13 cellular contexts compared by ENCODE assay signal in the genomic region with DNA sequence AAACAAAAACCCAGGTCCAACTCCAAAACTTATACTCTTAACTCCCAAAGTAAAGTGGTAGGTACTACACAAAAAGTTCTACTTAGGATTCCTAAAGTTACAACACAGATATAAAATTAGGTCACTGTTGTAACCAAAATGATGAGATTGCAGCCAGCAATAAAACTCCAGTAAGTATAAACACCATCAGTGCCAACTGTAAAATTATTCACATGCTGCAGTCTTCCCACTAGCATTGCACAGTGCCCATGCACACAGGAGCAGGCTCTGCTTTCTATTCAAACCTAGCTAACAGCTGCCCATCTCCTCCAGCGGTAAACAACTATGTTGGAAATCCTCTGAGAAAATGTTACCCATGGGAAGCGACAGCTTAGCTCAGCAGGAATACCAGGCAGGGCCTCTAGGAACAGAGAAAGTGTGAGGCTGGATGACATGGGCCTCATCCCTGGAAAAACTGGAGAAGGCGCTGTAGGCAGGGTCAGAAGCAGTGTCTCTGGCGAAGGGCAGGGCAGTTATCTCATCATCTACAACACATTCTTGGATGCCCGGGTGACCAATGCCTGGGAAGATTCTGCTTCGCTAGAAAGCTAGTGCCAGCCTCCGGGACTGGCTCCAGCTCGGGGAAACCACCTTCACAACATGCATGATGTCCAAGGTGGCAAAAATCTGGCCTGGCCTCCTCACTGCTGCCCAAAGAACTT. TPM values are rescaled to one million over a fixed set of nuclear protein-coding genes. Genes with fewer than 3 reads are reported as not detected.
DNase-seq lines count a peak whose midpoint lies in the region; ATAC-seq lines count a peak whose summit lies in the region.
"Had no signal": no experiment of that assay in that cellular context is flagged by ENCODE, and none has a peak within 500 bp of the region (broad histone marks: within the 10 kb centered on the region; RNA-seq: fewer than 3 reads in every experiment).

No MANE protein-coding gene starts in this region.

- H3K27ac Mint-ChIP-seq in activated T-cell treated with anti-CD3 and anti-CD28 coated beads, Interleukin-2, amount 50 U/mL, for 24 hours: peak overlapping the region; percentile 18
- peak overlapping the region; percentile 27 to 28 for H3K27ac Mint-ChIP-seq in T-cell
- peak overlapping the region; percentile 9 for H3K27ac Mint-ChIP-seq in stimulated activated naive B cell treated with anti-CD40 and anti-IgM and Interleukin-4, amounts not matched to agents 10 μg/mL and 1 μg/mL and 100 μg/mL, for 72 hours
- H3K27ac Mint-ChIP-seq in activated CD4-positive, alpha-beta T cell treated with anti-CD3 and anti-CD28 coated beads, Interleukin-2, amount 10 ng/mL, durations not matched to agents 24 days and 14 days: no peak overlapping the region
- H3K27ac Mint-ChIP-seq: activated T-helper 1 cell treated with anti-CD3 and anti-CD28 coated beads, Interleukin-12 subunit alpha, Interleukin-12 subunit beta, Interleukin-2, Interleukin-4 antibody, amounts not matched to agents 30 ng/mL and 10 ng/mL and 1 ng/mL, durations not matched to agents 14 hours and 24 hours and 36 hours; nephron progenitor cell had no signal

- H3K9me3 Mint-ChIP-seq in activated T-cell treated with anti-CD3 and anti-CD28 coated beads, Interleukin-2, amount 50 U/mL, for 24 hours: no peaks in the 10 kb centered on the region
- H3K9me3 Mint-ChIP-seq in T-cell: no peaks in the 10 kb centered on the region
- no peaks in the 10 kb centered on the region for H3K9me3 Mint-ChIP-seq in stimulated activated naive B cell treated with anti-CD40 and anti-IgM and Interleukin-4, amounts not matched to agents 10 μg/mL and 1 μg/mL and 100 μg/mL, for 72 hours
- H3K9me3 Mint-ChIP-seq in activated CD4-positive, alpha-beta T cell treated with anti-CD3 and anti-CD28 coated beads, Interleukin-2, amount 10 ng/mL, durations not matched to agents 24 days and 14 days: no peaks in the 10 kb centered on the region
- H3K9me3 Mint-ChIP-seq: activated T-helper 1 cell treated with anti-CD3 and anti-CD28 coated beads, Interleukin-12 subunit alpha, Interleukin-12 subunit beta, Interleukin-2, Interleukin-4 antibody, amounts not matched to agents 30 ng/mL and 10 ng/mL and 1 ng/mL, durations not matched to agents 14 hours and 24 hours and 36 hours; nephron progenitor cell had no signal

- no peak for DNase-seq in activated T-cell treated with anti-CD3 and anti-CD28 coated beads, Interleukin-2, amount 50 U/mL, for 24 hours
- DNase-seq in activated T-cell treated with anti-CD3 and anti-CD28 coated beads, Interleukin-2, amount 50 U/mL, for 1 hour: no peak
- DNase-seq in T-cell (no peak), left lobe of liver (ENCODE audit: low spot score) (no peak), NCI-H1105 (lab: John Stamatoyannopoulos, UW) (no peak)
- no peak for DNase-seq in stimulated activated naive B cell treated with anti-CD40 and anti-IgM and Interleukin-4, amounts not matched to agents 10 μg/mL and 1 μg/mL and 100 μg/mL, for 72 hours
- DNase-seq in activated CD4-positive, alpha-beta T cell treated with anti-CD3 and anti-CD28 coated beads, Interleukin-2, amount 10 ng/mL, durations not matched to agents 24 days and 14 days: no peak
- DNase-seq: activated CD4-positive, alpha-beta T cell treated with anti-CD3 and anti-CD28 coated beads for 48 hours; NCI-H1092 treated with DMSO at 0.1 percent for 48 hours; NCI-H226; nephron progenitor cell had no signal

- peaks cover 34% of the 10 kb centered on the region for H3K4me1 Mint-ChIP-seq in activated T-cell treated with anti-CD3 and anti-CD28 coated beads, Interleukin-2, amount 50 U/mL, for 24 hours (ENCODE audit: low read depth)
- peaks cover 45 to 69% (median 47%) of the 10 kb centered on the region in 3 donors for H3K4me1 Mint-ChIP-seq in T-cell
- peaks cover 29 to 44% of the 10 kb centered on the region in 2 donors for H3K4me1 Mint-ChIP-seq in stimulated activated naive B cell treated with anti-CD40 and anti-IgM and Interleukin-4, amounts not matched to agents 10 μg/mL and 1 μg/mL and 100 μg/mL, for 72 hours
- H3K4me1 Mint-ChIP-seq in activated CD4-positive, alpha-beta T cell treated with anti-CD3 and anti-CD28 coated beads, Interleukin-2, amount 10 ng/mL, durations not matched to agents 24 days and 14 days: peaks cover 4% of the 10 kb centered on the region

- POLR2A ChIA-PET in T-cell (lab: Charles Lee): no interaction called here

- H3K4me3 Mint-ChIP-seq in activated T-cell treated with anti-CD3 and anti-CD28 coated beads, Interleukin-2, amount 50 U/mL, for 24 hours: no peak overlapping the region
- H3K4me3 Mint-ChIP-seq in T-cell: no peak overlapping the region
- no peak overlapping the region for H3K4me3 Mint-ChIP-seq in stimulated activated naive B cell treated with anti-CD40 and anti-IgM and Interleukin-4, amounts not matched to agents 10 μg/mL and 1 μg/mL and 100 μg/mL, for 72 hours
- H3K4me3 Mint-ChIP-seq in activated CD4-positive, alpha-beta T cell treated with anti-CD3 and anti-CD28 coated beads, Interleukin-2, amount 10 ng/mL, durations not matched to agents 24 days and 14 days: no peak overlapping the region
- H3K4me3 Mint-ChIP-seq: activated T-helper 1 cell treated with anti-CD3 and anti-CD28 coated beads, Interleukin-12 subunit alpha, Interleukin-12 subunit beta, Interleukin-2, Interleukin-4 antibody, amounts not matched to agents 30 ng/mL and 10 ng/mL and 1 ng/mL, durations not matched to agents 14 hours and 24 hours and 36 hours; nephron progenitor cell had no signal

- no peaks in the 10 kb centered on the region for H3K27me3 Mint-ChIP-seq in activated T-cell treated with anti-CD3 and anti-CD28 coated beads, Interleukin-2, amount 50 U/mL, for 24 hours
- H3K27me3 Mint-ChIP-seq in T-cell: no peaks in the 10 kb centered on the region
- H3K27me3 Mint-ChIP-seq in stimulated activated naive B cell treated with anti-CD40 and anti-IgM and Interleukin-4, amounts not matched to agents 10 μg/mL and 1 μg/mL and 100 μg/mL, for 72 hours: no peaks in the 10 kb centered on the region
- H3K27me3 Mint-ChIP-seq in activated CD4-positive, alpha-beta T cell treated with anti-CD3 and anti-CD28 coated beads, Interleukin-2, amount 10 ng/mL, durations not matched to agents 24 days and 14 days: no peaks in the 10 kb centered on the region

- intact Hi-C loops in activated CD4-positive, alpha-beta T cell treated with anti-CD3 and anti-CD28 coated beads, Interleukin-2, amount 10 ng/mL, durations not matched to agents 24 days and 14 days (cut with micrococcal nuclease): no loop called here

- CTCF ChIA-PET in T-cell (lab: Charles Lee): no interaction called here

- peaks cover 3% of the 10 kb centered on the region for H3K36me3 Mint-ChIP-seq in activated T-cell treated with anti-CD3 and anti-CD28 coated beads, Interleukin-2, amount 50 U/mL, for 24 hours (ENCODE audit: low read depth)
- peaks cover 16% of the 10 kb centered on the region for H3K36me3 Mint-ChIP-seq in T-cell
- peaks cover 9 to 15% of the 10 kb centered on the region in 2 donors for H3K36me3 Mint-ChIP-seq in stimulated activated naive B cell treated with anti-CD40 and anti-IgM and Interleukin-4, amounts not matched to agents 10 μg/mL and 1 μg/mL and 100 μg/mL, for 72 hours
- peaks cover 1% of the 10 kb centered on the region for H3K36me3 Mint-ChIP-seq in activated CD4-positive, alpha-beta T cell treated with anti-CD3 and anti-CD28 coated beads, Interleukin-2, amount 10 ng/mL, durations not matched to agents 24 days and 14 days (ENCODE audit: low read depth)

- ATAC-seq in T-cell (replicated peaks in 1 of 4) (no peak), left lobe of liver (peak; percentile 25), HG03442 (IDR thresholded peaks at IDR 0.05; ENCODE audit: unreplicated experiment) (no peak)
- ATAC-seq in stimulated activated naive B cell treated with anti-CD40 and anti-IgM and Interleukin-4, amounts not matched to agents 10 μg/mL and 1 μg/mL and 100 μg/mL, for 72 hours (replicated peaks): no peak

RNA-seq across cellular contexts. Expression of gene CPT1A, which starts 9.1 kb away (rescaled TPM):
- total RNA-seq in T-cell (10 to 100 TPM; 21.2 to 44.1 (median 35.9) TPM), left lobe of liver (56.6 TPM)
- total RNA-seq in activated CD4-positive, alpha-beta T cell treated with anti-CD3 and anti-CD28 coated beads, Interleukin-2, amount 10 ng/mL, durations not matched to agents 24 days and 14 days: 25.2 and 25.9 TPM in 2 replicates
